13 cellular contexts compared by ENCODE assay signal in the genomic region with DNA sequence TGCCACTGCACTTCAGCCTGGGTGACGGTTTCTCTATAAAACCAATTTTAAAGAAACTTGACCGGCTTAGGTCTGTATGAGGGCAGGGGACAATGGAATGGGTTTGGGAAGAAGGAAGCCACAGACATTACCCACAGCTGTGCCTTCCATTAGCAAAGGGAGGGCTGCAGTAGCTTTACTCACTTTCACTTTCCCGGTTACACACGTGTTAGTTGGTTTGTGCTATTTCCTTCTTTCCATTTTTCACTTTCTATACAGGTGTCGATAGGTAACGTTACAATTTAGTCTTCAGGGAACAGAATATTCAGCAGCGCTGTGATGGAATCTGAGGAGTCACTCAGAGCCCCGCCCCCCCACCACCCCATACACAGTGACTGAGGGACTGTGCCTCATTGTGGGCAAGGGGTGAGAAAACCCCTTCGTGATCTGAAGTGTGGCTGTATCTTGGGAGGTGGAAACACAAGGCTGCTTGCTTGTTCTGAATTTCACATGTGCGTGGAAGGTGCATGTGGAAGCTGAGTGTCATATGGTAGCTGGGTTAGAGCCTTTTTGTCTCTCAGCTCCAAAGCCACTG. TPM values are rescaled to one million over a fixed set of nuclear protein-coding genes. Genes with fewer than 3 reads are reported as not detected.
DNase-seq lines count a peak whose midpoint lies in the region; ATAC-seq and TF ChIP-seq lines count a peak whose summit lies in the region.
"Had no signal": no experiment of that assay in that cellular context is flagged by ENCODE, and none has a peak within 500 bp of the region (broad histone marks: within the 10 kb centered on the region; RNA-seq: fewer than 3 reads in every experiment).

No MANE protein-coding gene starts in this region.

- no peaks in the 10 kb centered on the region for H3F3A ChIP-seq in SK-N-SH (replicated peaks; ENCODE audit: insufficient read depth)

- no peak overlapping the region for H3K4me3 ChIP-seq in SK-N-SH (ENCODE audit: low read depth in 2 of 2, low read length in 1 of 2)
- H3K4me3 ChIP-seq: skin epidermis had no signal

- H2AFZ ChIP-seq in SK-N-SH (ENCODE audit: low read depth): no peak overlapping the region

- POLR2A ChIA-PET in SK-N-SH (lab: Yijun Ruan, JAX): no interaction called here

- H3K79me2 ChIP-seq in SK-N-SH (ENCODE audit: insufficient read depth): no peaks in the 10 kb centered on the region

- no peak overlapping the region for H3K4me2 ChIP-seq in SK-N-SH

- no peak overlapping the region for H3K27ac Mint-ChIP-seq in central memory CD8-positive, alpha-beta T cell (ENCODE audit: low read depth)
- H3K27ac Mint-ChIP-seq in chondrocyte (ENCODE audit: unreplicated experiment): no peak overlapping the region
- H3K27ac Mint-ChIP-seq: activated T-helper 2 cell treated with anti-CD3 and anti-CD28 coated beads, Interferon-gamma antibody, Interleukin-2, Interleukin-4, amounts not matched to agents 10 μg/mL and 5 μg/mL and 100 μg/mL, durations not matched to agents 14 hours and 24 hours and 36 hours had no signal

- no peaks in the 10 kb centered on the region for H3K36me3 Mint-ChIP-seq in central memory CD8-positive, alpha-beta T cell (ENCODE audit: insufficient read depth)
- H3K36me3 Mint-ChIP-seq in chondrocyte (ENCODE audit: low read depth): no peaks in the 10 kb centered on the region

- CTCF ChIA-PET in SK-N-SH (lab: Yijun Ruan, JAX): interaction anchor here (1.0 to 4.3 kb wide), 4 partner anchors 10 to 98 kb away, joined by 3 to 26 read pairs (median 6); no protein-coding TSS in a partner anchor

- peak overlapping the region; percentile 27 for H3K4me3 Mint-ChIP-seq in central memory CD8-positive, alpha-beta T cell
- H3K4me3 Mint-ChIP-seq in chondrocyte (ENCODE audit: unreplicated experiment): no peak overlapping the region

- TF ChIP-seq CTCF in chondrocyte (IDR thresholded peaks at IDR 0.05) (no peak), SK-N-SH (IDR thresholded peaks at IDR 0.05) (no peak)

- no peak overlapping the region for H3K27ac ChIP-seq in SK-N-SH (ENCODE audit: low read depth in 2 of 2, low read length in 1 of 2)
- H3K27ac ChIP-seq: C4-2B, skin epidermis had no signal

- no peak for TF ChIP-seq RAD21 in SK-N-SH (IDR thresholded peaks at IDR 0.05; ENCODE audit: low read length)

- peak; percentile 19 for DNase-seq in stimulated activated CD4-positive, alpha-beta T cell treated with anti-CD3 and anti-CD28 coated beads, Interleukin-12 subunit alpha, Interleukin-12 subunit beta, amount 100 ng/mL, for 4 hours
- no peak for DNase-seq in stimulated activated CD4-positive, alpha-beta T cell treated with anti-CD3 and anti-CD28 coated beads, Interleukin-2, amount 100 ng/mL, for 48 hours
- no peak for DNase-seq in central memory CD8-positive, alpha-beta T cell (ENCODE audit: low spot score in 2 of 2)
- DNase-seq in chondrocyte (ENCODE audit: low spot score) (no peak), NCI-H1048 (lab: John Stamatoyannopoulos, UW) (no peak), T-helper 2 cell (no peak), SK-N-SH (no peak)
- DNase-seq: NCI-H2171 treated with DMSO at 0.1 percent for 48 hours had no signal

- no peak for TF ChIP-seq EP300 in SK-N-SH (IDR thresholded peaks at IDR 0.05; ENCODE audit: borderline replicate concordance in 1 of 2, low read depth in 1 of 2, low read length in 1 of 2)

- H3K9me3 ChIP-seq in SK-N-SH: no peaks in the 10 kb centered on the region

- H4K20me1 ChIP-seq in SK-N-SH (ENCODE audit: insufficient read depth): no peaks in the 10 kb centered on the region

- peak; percentile 59 for ATAC-seq in HG03175 (IDR thresholded peaks at IDR 0.05; ENCODE audit: unreplicated experiment)
- peak; percentile 56 for ATAC-seq in central memory CD8-positive, alpha-beta T cell (replicated peaks; ENCODE audit: extremely low read depth, poor library complexity, severe bottlenecking)
- ATAC-seq: HepG2 had no signal

- H3K27me3 Mint-ChIP-seq in central memory CD8-positive, alpha-beta T cell: peaks cover 68% of the 10 kb centered on the region
- peaks cover 35% of the 10 kb centered on the region for H3K27me3 Mint-ChIP-seq in chondrocyte (ENCODE audit: low read depth)

- H3K4me1 Mint-ChIP-seq in central memory CD8-positive, alpha-beta T cell: peaks cover 17% of the 10 kb centered on the region
- H3K4me1 Mint-ChIP-seq in chondrocyte (ENCODE audit: low read depth): no peaks in the 10 kb centered on the region

- WGBS in SK-N-SH (ENCODE audit: low lambda C conversion rate): 70% methylated on average over 10 of the region's 10 CpGs

- no peaks in the 10 kb centered on the region for H3K9me3 Mint-ChIP-seq in central memory CD8-positive, alpha-beta T cell
- no peaks in the 10 kb centered on the region for H3K9me3 Mint-ChIP-seq in chondrocyte (ENCODE audit: low read depth)
- H3K9me3 Mint-ChIP-seq: activated T-helper 2 cell treated with anti-CD3 and anti-CD28 coated beads, Interferon-gamma antibody, Interleukin-2, Interleukin-4, amounts not matched to agents 10 μg/mL and 5 μg/mL and 100 μg/mL, durations not matched to agents 14 hours and 24 hours and 36 hours had no signal

- H3K9me2 ChIP-seq in SK-N-SH: no peaks in the 10 kb centered on the region

- H3K27me3 ChIP-seq in SK-N-SH (ENCODE audit: insufficient read depth): peaks cover 5% of the 10 kb centered on the region; the same call in 1 of the 2 replicates

- no peaks in the 10 kb centered on the region for H3K4me1 ChIP-seq in SK-N-SH (ENCODE audit: control insufficient read depth in 1 of 2, insufficient read depth in 2 of 2, low read depth in 1 of 2, low read length in 1 of 2)

- no peak overlapping the region for H3K9ac ChIP-seq in SK-N-SH

- no peaks in the 10 kb centered on the region for H3K36me3 ChIP-seq in SK-N-SH (replicated peaks in 1 of 2; ENCODE audit: control insufficient read depth in 1 of 2, insufficient read depth in 2 of 2, low read length in 1 of 2)

TF ChIP-seq in SK-N-SH, 30 proteins besides CTCF, POLR2A, EP300 and RAD21:
- TF ChIP-seq SMC3 (IDR thresholded peaks at IDR 0.05; ENCODE audit: low read depth, low read length) (no peak), SIN3A (IDR thresholded peaks at IDR 0.05; ENCODE audit: borderline replicate concordance, low read depth, low read length) (no peak)
TF ChIP-seq in SK-N-SH: peak in this region for 0.

RNA-seq across cellular contexts. Expression of a gene that starts 44.8 kb away (rescaled TPM):
- total RNA-seq in chondrocyte: 960 to 1,087 TPM (median 972 TPM) in 3 replicates
- 2,077 and 2,311 TPM in 2 replicates for polyA plus RNA-seq in SK-N-SH (2012; rRNA removed)
- polyA plus RNA-seq in SK-N-SH (2012; cell fraction: cytosol; rRNA removed): 2,462 and 2,641 TPM in 2 replicates
- polyA plus RNA-seq in SK-N-SH (2012; cell fraction: nucleus; rRNA removed): 576 and 604 TPM in 2 replicates
